Comparison of ENCODE assay signal across 8 cellular contexts in genomic region chr7:73577627-73578341, GRCh38. TPM values are rescaled to one million over a fixed set of nuclear protein-coding genes. Genes with fewer than 3 reads are reported as not detected.
DNase-seq lines count a peak whose midpoint lies in the region; ATAC-seq, FAIRE-seq and TF ChIP-seq lines count a peak whose summit lies in the region.

No MANE protein-coding gene starts in this region.

- 6 to 12% (median 7%) methylated on average over 23 to 32 of the region's 32 CpGs for WGBS in stomach, 5 donors

- FAIRE-seq in frontal cortex (lab: Jason Lieb, UNC): no peak

- no peaks in the 10 kb centered on the region for H3K9me3 Mint-ChIP-seq in activated naive CD8-positive, alpha-beta T cell treated with anti-CD3 and anti-CD28 coated beads, Interleukin-2, amount 50 U/mL, for 24 hours

- peaks cover 18% of the 10 kb centered on the region for H3K36me3 ChIP-seq in iPS-18a (ENCODE audit: control insufficient read depth, low read depth, low read length)
- H3K36me3 ChIP-seq in stomach: peaks cover 15 to 35% (median 34%) of the 10 kb centered on the region in 4 donors

- H3K4me1 ChIP-seq in iPS-18a (ENCODE audit: control insufficient read depth, low read depth, low read length) (no peaks in the 10 kb centered on the region), stomach (peaks cover 14 to 65% (median 30%) of the 10 kb centered on the region in 4 donors)

- H3K9ac ChIP-seq in iPS-18a (ENCODE audit: low read length): peak overlapping the region; percentile 87

- H3K4me1 Mint-ChIP-seq in activated naive CD8-positive, alpha-beta T cell treated with anti-CD3 and anti-CD28 coated beads, Interleukin-2, amount 50 U/mL, for 24 hours: peaks cover 36% of the 10 kb centered on the region

- peak overlapping the region; percentile 89 for H3K4me3 ChIP-seq in iPS-18a (ENCODE audit: low read length)
- peak overlapping the region; percentile 73 to 91 (median 88) for H3K4me3 ChIP-seq in stomach

- peak overlapping the region; percentile 87 for H3K4me3 Mint-ChIP-seq in activated naive CD8-positive, alpha-beta T cell treated with anti-CD3 and anti-CD28 coated beads, Interleukin-2, amount 50 U/mL, for 24 hours

- ATAC-seq in Right ventricle myocardium inferior (peak; percentile 4), HG03520 (IDR thresholded peaks at IDR 0.05; ENCODE audit: unreplicated experiment) (peak; percentile 7)
- ATAC-seq in activated naive CD8-positive, alpha-beta T cell treated with anti-CD3 and anti-CD28 coated beads, Interleukin-2, amount 50 U/mL, for 24 hours: peak; percentile 4

- TF ChIP-seq CTCF in stomach (IDR thresholded peaks at IDR 0.05): no peak

- TF ChIP-seq POLR2A in stomach (IDR thresholded peaks at IDR 0.05): no peak

- H3K9me3 ChIP-seq in iPS-18a (ENCODE audit: control insufficient read depth, low read depth, low read length) (no peaks in the 10 kb centered on the region), stomach (no peaks in the 10 kb centered on the region)

- TF ChIP-seq EP300 in stomach (IDR thresholded peaks at IDR 0.05): no peak

- intact Hi-C loops in Right ventricle myocardium inferior (cut with DNase I) (loop anchor here (1.0 to 2.0 kb wide), 2 partner anchors 21 to 55 kb away; partner anchors contain the start of genes BAZ1B and BCL7B), cardiac septum (cut with DNase I) (loop anchor here (1.0 to 2.0 kb wide), 2 partner anchors 20 to 55 kb away; partner anchors contain the start of genes BAZ1B and BCL7B), stomach (cut with DNase I; ENCODE audit: low total_unique reads) (no loop called here)

- peaks cover 15% of the 10 kb centered on the region for H3K36me3 Mint-ChIP-seq in activated naive CD8-positive, alpha-beta T cell treated with anti-CD3 and anti-CD28 coated beads, Interleukin-2, amount 50 U/mL, for 24 hours (ENCODE audit: low read depth)

- H3K27me3 ChIP-seq in iPS-18a (ENCODE audit: control insufficient read depth, insufficient read depth, low read length) (peaks cover 18% of the 10 kb centered on the region), stomach (no peaks in the 10 kb centered on the region)

- no peak overlapping the region for H3K27ac ChIP-seq in iPS-18a (ENCODE audit: low read length)
- peak overlapping the region; percentile 92 to 98 (median 95) for H3K27ac ChIP-seq in stomach

- peak overlapping the region; percentile 95 for H3K27ac Mint-ChIP-seq in activated naive CD8-positive, alpha-beta T cell treated with anti-CD3 and anti-CD28 coated beads, Interleukin-2, amount 50 U/mL, for 24 hours

- no peak for DNase-seq in Right ventricle myocardium inferior (ENCODE audit: missing footprints)
- no peak for DNase-seq in cardiac septum (ENCODE audit: low spot score)
- no peak for DNase-seq in activated naive CD8-positive, alpha-beta T cell treated with anti-CD3 and anti-CD28 coated beads, Interleukin-2, amount 50 U/mL, for 24 hours
- DNase-seq in stomach: no peak
- DNase-seq in D341Med (ENCODE audit: low spot score): no peak
- no peak for DNase-seq in frontal cortex (ENCODE audit: low spot score in 2 of 2)

- no peaks in the 10 kb centered on the region for H3K27me3 Mint-ChIP-seq in activated naive CD8-positive, alpha-beta T cell treated with anti-CD3 and anti-CD28 coated beads, Interleukin-2, amount 50 U/mL, for 24 hours

RNA-seq across cellular contexts. Expression of gene TBL2, which starts 0.6 kb away (rescaled TPM):
- 10.4 TPM for total RNA-seq in Right ventricle myocardium inferior
- 13.6 TPM for total RNA-seq in cardiac septum
- total RNA-seq in stomach: 100 to 1,000 TPM in 1 of 5 donors, 10 to 100 TPM in 3, 1 to 10 TPM in 1; 1.2 to 176 (median 43.0) TPM
- polyA plus RNA-seq in stomach: 10 to 100 TPM in 1 of 3 donors, 1 to 10 TPM in 2; 8.9 to 11.8 (median 9.5) TPM
- total RNA-seq in frontal cortex: 26.1 TPM

RNA-seq across cellular contexts. Expression of gene BCL7B, which starts 20.3 kb away (rescaled TPM):
- total RNA-seq in Right ventricle myocardium inferior (71.5 TPM), cardiac septum (68.9 TPM), stomach (100 to 1,000 TPM in 1 of 5 donors, 10 to 100 TPM in 3, 1 to 10 TPM in 1; 9.0 to 105 (median 76.1) TPM), frontal cortex (6.5 TPM)
- 10 to 100 TPM; 39.1 to 75.6 (median 54.7) TPM for polyA plus RNA-seq in stomach

RNA-seq across cellular contexts. Expression of gene MLXIPL, which starts 46.5 kb away (rescaled TPM):
- 6.4 TPM for total RNA-seq in Right ventricle myocardium inferior
- 0.65 TPM for total RNA-seq in cardiac septum
- total RNA-seq in stomach: 100 to 1,000 TPM in 1 of 5 donors, 10 to 100 TPM in 3, 1 to 10 TPM in 1; 4.4 to 102 (median 16.1) TPM
- polyA plus RNA-seq in stomach: 1 to 10 TPM; 2.4 to 3.1 (median 2.6) TPM
- total RNA-seq in frontal cortex: not detected

RNA-seq across cellular contexts. Expression of gene BAZ1B, which starts 55.7 kb away (rescaled TPM):
- total RNA-seq in Right ventricle myocardium inferior (40.9 TPM), cardiac septum (45.7 TPM), stomach (100 to 1,000 TPM in 1 of 5 donors, 10 to 100 TPM in 4; 43.0 to 210 (median 52.2) TPM), frontal cortex (62.4 TPM)
- 10 to 100 TPM in 2 of 3 donors, 1 to 10 TPM in 1; 8.9 to 18.9 (median 14.4) TPM for polyA plus RNA-seq in stomach
